ENCODE assay signal across 1 cellular context in the genomic region with DNA sequence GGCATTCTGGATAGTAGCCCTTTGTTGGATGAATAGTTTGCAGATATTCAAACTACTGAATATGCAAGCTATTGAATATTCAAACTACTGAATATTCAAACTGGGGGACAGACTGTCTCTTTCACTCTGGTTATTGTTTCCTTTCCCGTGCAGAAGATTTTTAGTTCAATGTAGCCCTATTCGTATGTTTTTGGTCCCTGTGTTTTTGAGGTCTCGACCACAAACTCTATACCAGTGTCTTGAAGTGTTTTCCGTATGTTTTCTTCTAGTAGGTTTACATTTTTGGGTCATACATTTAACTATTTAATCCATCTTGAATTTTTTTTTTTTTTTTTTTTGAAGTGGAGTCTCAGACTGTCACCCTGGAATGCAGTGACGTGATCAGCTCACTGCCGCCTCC.
TF ChIP-seq lines count a peak whose summit lies in the region.

No MANE protein-coding gene starts in this region.

TF ChIP-seq in GM23338, 12 proteins besides CTCF, POLR2A, EP300 and RAD21 (continued from another document):
- TF ChIP-seq, protein P1, sequence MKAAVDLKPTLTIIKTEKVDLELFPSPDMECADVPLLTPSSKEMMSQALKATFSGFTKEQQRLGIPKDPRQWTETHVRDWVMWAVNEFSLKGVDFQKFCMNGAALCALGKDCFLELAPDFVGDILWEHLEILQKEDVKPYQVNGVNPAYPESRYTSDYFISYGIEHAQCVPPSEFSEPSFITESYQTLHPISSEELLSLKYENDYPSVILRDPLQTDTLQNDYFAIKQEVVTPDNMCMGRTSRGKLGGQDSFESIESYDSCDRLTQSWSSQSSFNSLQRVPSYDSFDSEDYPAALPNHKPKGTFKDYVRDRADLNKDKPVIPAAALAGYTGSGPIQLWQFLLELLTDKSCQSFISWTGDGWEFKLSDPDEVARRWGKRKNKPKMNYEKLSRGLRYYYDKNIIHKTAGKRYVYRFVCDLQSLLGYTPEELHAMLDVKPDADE (IDR thresholded peaks at IDR 0.05) = no peak
- TF ChIP-seq, protein P2, sequence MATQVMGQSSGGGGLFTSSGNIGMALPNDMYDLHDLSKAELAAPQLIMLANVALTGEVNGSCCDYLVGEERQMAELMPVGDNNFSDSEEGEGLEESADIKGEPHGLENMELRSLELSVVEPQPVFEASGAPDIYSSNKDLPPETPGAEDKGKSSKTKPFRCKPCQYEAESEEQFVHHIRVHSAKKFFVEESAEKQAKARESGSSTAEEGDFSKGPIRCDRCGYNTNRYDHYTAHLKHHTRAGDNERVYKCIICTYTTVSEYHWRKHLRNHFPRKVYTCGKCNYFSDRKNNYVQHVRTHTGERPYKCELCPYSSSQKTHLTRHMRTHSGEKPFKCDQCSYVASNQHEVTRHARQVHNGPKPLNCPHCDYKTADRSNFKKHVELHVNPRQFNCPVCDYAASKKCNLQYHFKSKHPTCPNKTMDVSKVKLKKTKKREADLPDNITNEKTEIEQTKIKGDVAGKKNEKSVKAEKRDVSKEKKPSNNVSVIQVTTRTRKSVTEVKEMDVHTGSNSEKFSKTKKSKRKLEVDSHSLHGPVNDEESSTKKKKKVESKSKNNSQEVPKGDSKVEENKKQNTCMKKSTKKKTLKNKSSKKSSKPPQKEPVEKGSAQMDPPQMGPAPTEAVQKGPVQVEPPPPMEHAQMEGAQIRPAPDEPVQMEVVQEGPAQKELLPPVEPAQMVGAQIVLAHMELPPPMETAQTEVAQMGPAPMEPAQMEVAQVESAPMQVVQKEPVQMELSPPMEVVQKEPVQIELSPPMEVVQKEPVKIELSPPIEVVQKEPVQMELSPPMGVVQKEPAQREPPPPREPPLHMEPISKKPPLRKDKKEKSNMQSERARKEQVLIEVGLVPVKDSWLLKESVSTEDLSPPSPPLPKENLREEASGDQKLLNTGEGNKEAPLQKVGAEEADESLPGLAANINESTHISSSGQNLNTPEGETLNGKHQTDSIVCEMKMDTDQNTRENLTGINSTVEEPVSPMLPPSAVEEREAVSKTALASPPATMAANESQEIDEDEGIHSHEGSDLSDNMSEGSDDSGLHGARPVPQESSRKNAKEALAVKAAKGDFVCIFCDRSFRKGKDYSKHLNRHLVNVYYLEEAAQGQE (IDR thresholded peaks at IDR 0.05; ENCODE audit: unreplicated experiment) = no peak
